Comparison of ENCODE assay signal across 8 cellular contexts in genomic region chr1:47997289-47998200, GRCh38. TPM values are rescaled to one million over a fixed set of nuclear protein-coding genes. Genes with fewer than 3 reads are reported as not detected.
A peak's percentile ranks its signal among the peaks of the same experiment; 100 is the strongest.
DNase-seq lines count a peak whose midpoint lies in the region; ATAC-seq and TF ChIP-seq lines count a peak whose summit lies in the region.

TSS of gene TRABD2B (minus strand) at chr1:47997385.

- peak; percentile 64 for DNase-seq in NCI-H2029 (lab: John Stamatoyannopoulos, UW)
- no peak for DNase-seq in NCI-H2029 treated with DMSO at 0.1 percent for 48 hours (lab: John Stamatoyannopoulos, UW)
- peak; percentile 40 for DNase-seq in NCI-H510A treated with DMSO at 0.1 percent for 48 hours (lab: John Stamatoyannopoulos, UW)
- peak; percentile 10 to 11 for DNase-seq in activated CD8-positive, alpha-beta memory T cell treated with anti-CD3 and anti-CD28 coated beads for 4 hours (ENCODE audit: low read depth in 2 of 2)
- peak; percentile 92 for DNase-seq in endothelial cell (ENCODE audit: low spot score)
- DNase-seq in stimulated activated CD8-positive, alpha-beta memory T cell treated with anti-CD3 and anti-CD28 coated beads, Interleukin-15, amount 100 ng/mL, for 1 hour (ENCODE audit: low read depth): peak; percentile 20

- ATAC-seq in HG02943 (IDR thresholded peaks at IDR 0.05; ENCODE audit: low read depth, unreplicated experiment): peak; percentile 74

- H3K27me3 Mint-ChIP-seq in endothelial cell (ENCODE audit: unreplicated experiment): peaks cover 15% of the 10 kb centered on the region

- 4 to 6% methylated on average over 39 to 44 of the region's 86 CpGs for WGBS in mesodermal cell (ENCODE audit: insufficient coverage in 2 of 2), 2 experiments

- H3K9me3 Mint-ChIP-seq in endothelial cell (ENCODE audit: unreplicated experiment): no peaks in the 10 kb centered on the region

- TF ChIP-seq CTCF in endothelial cell (IDR thresholded peaks at IDR 0.05; ENCODE audit: unreplicated experiment): peak; percentile 92

- H3K4me1 Mint-ChIP-seq in endothelial cell (ENCODE audit: unreplicated experiment): peaks cover 7% of the 10 kb centered on the region

- no peaks in the 10 kb centered on the region for H3K36me3 Mint-ChIP-seq in endothelial cell (ENCODE audit: low read depth, unreplicated experiment)

- H3K36me3 ChIP-seq in mesodermal cell (ENCODE audit: control insufficient read depth, insufficient read depth, low read length): no peaks in the 10 kb centered on the region

- peak within 1 kb of the TSS; percentile 90 for H3K4me3 Mint-ChIP-seq in endothelial cell (ENCODE audit: unreplicated experiment)

- peak within 1 kb of the TSS; percentile 48 for H3K27ac Mint-ChIP-seq in endothelial cell (ENCODE audit: unreplicated experiment)

- H3K9me3 ChIP-seq in mesodermal cell (ENCODE audit: control insufficient read depth, low read length): no peaks in the 10 kb centered on the region

- H3K4me3 ChIP-seq in mesodermal cell (ENCODE audit: extremely low read depth, insufficient read depth, low read length, poor library complexity, severe bottlenecking): peak within 1 kb of the TSS; percentile 65

- peak within 1 kb of the TSS; percentile 49 for H3K27ac ChIP-seq in mesodermal cell (ENCODE audit: low read depth, low read length, severe bottlenecking)

- peaks cover 22% of the 10 kb centered on the region for H3K4me1 ChIP-seq in mesodermal cell (ENCODE audit: control insufficient read depth, insufficient read depth, low read length, poor library complexity, severe bottlenecking)

RNA-seq across cellular contexts. Expression of gene TRABD2B, which starts in this region (rescaled TPM):
- 1.0 TPM for total RNA-seq in endothelial cell (ENCODE audit: unreplicated experiment)
- 3.5 TPM for polyA plus RNA-seq in mesodermal cell (2013, experiment 1 of 2)
- 4.5 TPM for polyA plus RNA-seq in mesodermal cell (2013, experiment 2 of 2)
